ENCODE assay signal across 23 cellular contexts in genomic region chr2:14996306-14997014, GRCh38.
"Had no signal": no experiment of that assay in that cellular context is flagged by ENCODE, and none has a peak within 500 bp of the region (broad histone marks: within the 10 kb centered on the region; RNA-seq: fewer than 3 reads in every experiment).

No MANE protein-coding gene starts in this region.

- H3K27ac Mint-ChIP-seq: activated B cell treated with CpG ODN at 0.5 μM for 24 hours; activated CD4-positive, alpha-beta memory T cell treated with anti-CD3 and anti-CD28 coated beads for 36 hours; activated CD4-positive, alpha-beta T cell treated with anti-CD3 and anti-CD28 coated beads, Interleukin-2, amount 10 ng/mL, durations not matched to agents 7 days and 5 days; activated naive CD4-positive, alpha-beta T cell treated with anti-CD3 and anti-CD28 coated beads, Interleukin-2, amount 10 ng/mL, durations not matched to agents 7 days and 5 days; activated naive CD8-positive, alpha-beta T cell treated with anti-CD3 and anti-CD28 coated beads for 36 hours; activated T-helper 17 cell treated with anti-CD3 and anti-CD28 coated beads, Interleukin-2, amount 50 U/mL, for 72 hours; T-helper 17 cell had no signal

- H3K27me3 Mint-ChIP-seq: activated B cell treated with CpG ODN at 0.5 μM for 24 hours had no signal

- ATAC-seq: activated T-helper 17 cell treated with anti-CD3 and anti-CD28 coated beads, Interleukin-2, amount 50 U/mL, for 72 hours; T-helper 17 cell had no signal

- H3K27me3 ChIP-seq: Peyer's patch had no signal

- H3K36me3 Mint-ChIP-seq: activated CD4-positive, alpha-beta memory T cell treated with anti-CD3 and anti-CD28 coated beads for 36 hours; activated naive CD4-positive, alpha-beta T cell treated with anti-CD3 and anti-CD28 coated beads, Interleukin-2, amount 10 ng/mL, durations not matched to agents 7 days and 5 days; activated naive CD8-positive, alpha-beta T cell treated with anti-CD3 and anti-CD28 coated beads for 36 hours had no signal

- H3K4me1 Mint-ChIP-seq: activated B cell treated with CpG ODN at 0.5 μM for 24 hours; activated CD4-positive, alpha-beta T cell treated with anti-CD3 and anti-CD28 coated beads, Interleukin-2, amount 10 ng/mL, durations not matched to agents 7 days and 5 days; activated naive CD4-positive, alpha-beta T cell treated with anti-CD3 and anti-CD28 coated beads, Interleukin-2, amount 10 ng/mL, durations not matched to agents 7 days and 5 days; activated naive CD8-positive, alpha-beta T cell treated with anti-CD3 and anti-CD28 coated beads for 36 hours; activated T-helper 17 cell treated with anti-CD3 and anti-CD28 coated beads, Interleukin-2, amount 50 U/mL, for 72 hours; T-helper 17 cell had no signal

- H3K9me3 ChIP-seq: Peyer's patch had no signal

- DNase-seq: activated B cell treated with CpG ODN at 0.5 μM for 24 hours; activated CD4-positive, alpha-beta memory T cell treated with anti-CD3 and anti-CD28 coated beads for 36 hours; activated CD4-positive, alpha-beta T cell treated with anti-CD3 and anti-CD28 coated beads, Interleukin-2, amount 10 ng/mL, durations not matched to agents 7 days and 5 days; activated gamma-delta T cell; activated naive CD4-positive, alpha-beta T cell treated with anti-CD3 and anti-CD28 coated beads, Interleukin-2, amount 10 ng/mL, durations not matched to agents 7 days and 5 days; activated naive CD8-positive, alpha-beta T cell treated with anti-CD3 and anti-CD28 coated beads for 36 hours; activated T-cell treated with anti-CD3 and anti-CD28 coated beads for 4 hours; activated T-cell treated with anti-CD3 and anti-CD28 coated beads, Interleukin-2, amount 50 U/mL, for 48 hours; IMR-90; Kasumi-1; KBM-7; NCI-H1048; NCI-H1930; NCI-H345; NCI-H510A treated with DMSO at 0.1 percent for 48 hours; NCI-H748 treated with DMSO at 0.1 percent for 48 hours; NK-92 treated with Interleukin-12 subunit alpha and Interleukin-12 subunit beta, amount 100 ng/mL, for 24 hours; Peyer's patch; Right ventricle myocardium superior; T-helper 17 cell; T-helper 9 cell had no signal

- H3K27ac ChIP-seq: Peyer's patch, RWPE1 had no signal

- H3K4me3 Mint-ChIP-seq: activated B cell treated with CpG ODN at 0.5 μM for 24 hours; activated CD4-positive, alpha-beta memory T cell treated with anti-CD3 and anti-CD28 coated beads for 36 hours; activated CD4-positive, alpha-beta T cell treated with anti-CD3 and anti-CD28 coated beads, Interleukin-2, amount 10 ng/mL, durations not matched to agents 7 days and 5 days; activated naive CD4-positive, alpha-beta T cell treated with anti-CD3 and anti-CD28 coated beads, Interleukin-2, amount 10 ng/mL, durations not matched to agents 7 days and 5 days; activated naive CD8-positive, alpha-beta T cell treated with anti-CD3 and anti-CD28 coated beads for 36 hours; activated T-helper 17 cell treated with anti-CD3 and anti-CD28 coated beads, Interleukin-2, amount 50 U/mL, for 72 hours; T-helper 17 cell had no signal

- H3K36me3 ChIP-seq: Peyer's patch had no signal

- H3K4me3 ChIP-seq: Peyer's patch had no signal

- H3K9me3 Mint-ChIP-seq: activated B cell treated with CpG ODN at 0.5 μM for 24 hours; activated CD4-positive, alpha-beta memory T cell treated with anti-CD3 and anti-CD28 coated beads for 36 hours; activated CD4-positive, alpha-beta T cell treated with anti-CD3 and anti-CD28 coated beads, Interleukin-2, amount 10 ng/mL, durations not matched to agents 7 days and 5 days; activated naive CD4-positive, alpha-beta T cell treated with anti-CD3 and anti-CD28 coated beads, Interleukin-2, amount 10 ng/mL, durations not matched to agents 7 days and 5 days; activated naive CD8-positive, alpha-beta T cell treated with anti-CD3 and anti-CD28 coated beads for 36 hours had no signal
